Comparison of ENCODE assay signal across 8 cellular contexts in the genomic region with DNA sequence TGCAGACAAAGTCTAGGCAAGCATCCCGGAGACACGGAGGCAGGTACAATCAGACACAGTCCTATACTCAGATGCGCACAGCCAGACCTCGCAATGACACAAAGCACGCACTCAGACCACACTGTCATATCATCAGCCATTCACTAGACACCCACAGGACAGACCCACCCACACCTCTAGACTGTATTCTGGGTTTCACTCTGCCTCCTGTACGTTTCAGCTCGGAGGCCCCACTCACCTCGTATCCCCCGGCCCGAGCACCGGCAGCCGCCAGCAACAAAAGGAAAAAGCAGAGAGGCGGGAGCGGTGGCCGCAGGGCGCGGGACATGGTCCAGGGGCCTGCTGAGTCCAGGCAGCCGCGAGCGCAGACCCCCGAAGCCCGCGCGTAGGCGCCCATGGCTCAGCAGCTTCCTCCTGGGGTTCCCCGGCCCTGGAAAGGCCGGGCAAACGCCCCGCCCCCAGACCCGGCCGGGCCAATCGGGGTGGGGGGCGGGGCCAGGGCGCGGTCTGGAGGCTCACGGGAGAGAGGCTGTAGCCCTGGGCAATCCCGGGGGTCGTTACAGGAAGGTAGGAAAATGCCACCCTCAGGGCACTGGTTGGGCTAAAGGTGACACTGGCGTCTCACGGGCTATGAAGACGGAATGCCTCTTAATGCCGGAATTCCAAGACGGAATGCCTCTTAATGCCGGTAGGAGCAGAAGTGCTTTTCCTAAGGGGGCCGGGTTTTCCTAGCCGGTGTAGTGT.
A peak's percentile ranks its signal among the peaks of the same experiment; 100 is the strongest.
DNase-seq lines count a peak whose midpoint lies in the region; ATAC-seq and TF ChIP-seq lines count a peak whose summit lies in the region.

A gene (minus strand): TSS at position 438 of the 744 bp plus-strand sequence. CDS start 41 bp downstream, at position 397.
A gene with protein sequence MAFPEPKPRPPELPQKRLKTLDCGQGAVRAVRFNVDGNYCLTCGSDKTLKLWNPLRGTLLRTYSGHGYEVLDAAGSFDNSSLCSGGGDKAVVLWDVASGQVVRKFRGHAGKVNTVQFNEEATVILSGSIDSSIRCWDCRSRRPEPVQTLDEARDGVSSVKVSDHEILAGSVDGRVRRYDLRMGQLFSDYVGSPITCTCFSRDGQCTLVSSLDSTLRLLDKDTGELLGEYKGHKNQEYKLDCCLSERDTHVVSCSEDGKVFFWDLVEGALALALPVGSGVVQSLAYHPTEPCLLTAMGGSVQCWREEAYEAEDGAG (plus strand): TSS at position 503 of the 744 bp plus-strand sequence. CDS start 2,984 bp downstream, outside the sequence.

- DNase-seq in NCI-H2227 (lab: John Stamatoyannopoulos, UW; ENCODE audit: unreplicated experiment) (peak; percentile 84), cardiac fibroblast (ENCODE audit: low read depth in 2 of 2) (peak; percentile 59 to 67), islet precursor cell (peak; percentile 90), cortex of kidney (lab: John Stamatoyannopoulos, UW) (no peak)
- DNase-seq in activated CD4-positive, CD25-positive, alpha-beta regulatory T cell (lab: John Stamatoyannopoulos, UW): peak; percentile 60 to 69 (median 65)
- peak; percentile 55 to 80 (median 69) for DNase-seq in stimulated activated CD4-positive, alpha-beta T cell treated with anti-CD3 and anti-CD28 coated beads, Interleukin-12 subunit alpha, Interleukin-12 subunit beta, amount 100 ng/mL, for 48 hours (ENCODE audit: low read depth in 2 of 3, low spot score in 1 of 3)

- peak; percentile 42 for ATAC-seq in HG02852 (IDR thresholded peaks at IDR 0.05; ENCODE audit: unreplicated experiment)

- H3K4me3 ChIP-seq in GM08714 (ENCODE audit: low read length) (peak within 1 kb of the TSS; percentile 82), cardiac fibroblast (replicated peaks in 1 of 2; ENCODE audit: low read depth in 2 of 2, low read length in 2 of 2) (peak within 1 kb of the TSS; percentile 80 to 88)

- TF ChIP-seq CTCF in cardiac fibroblast (IDR thresholded peaks at IDR 0.05; ENCODE audit: low read depth, low read length): no peak
